In the genomic region with DNA sequence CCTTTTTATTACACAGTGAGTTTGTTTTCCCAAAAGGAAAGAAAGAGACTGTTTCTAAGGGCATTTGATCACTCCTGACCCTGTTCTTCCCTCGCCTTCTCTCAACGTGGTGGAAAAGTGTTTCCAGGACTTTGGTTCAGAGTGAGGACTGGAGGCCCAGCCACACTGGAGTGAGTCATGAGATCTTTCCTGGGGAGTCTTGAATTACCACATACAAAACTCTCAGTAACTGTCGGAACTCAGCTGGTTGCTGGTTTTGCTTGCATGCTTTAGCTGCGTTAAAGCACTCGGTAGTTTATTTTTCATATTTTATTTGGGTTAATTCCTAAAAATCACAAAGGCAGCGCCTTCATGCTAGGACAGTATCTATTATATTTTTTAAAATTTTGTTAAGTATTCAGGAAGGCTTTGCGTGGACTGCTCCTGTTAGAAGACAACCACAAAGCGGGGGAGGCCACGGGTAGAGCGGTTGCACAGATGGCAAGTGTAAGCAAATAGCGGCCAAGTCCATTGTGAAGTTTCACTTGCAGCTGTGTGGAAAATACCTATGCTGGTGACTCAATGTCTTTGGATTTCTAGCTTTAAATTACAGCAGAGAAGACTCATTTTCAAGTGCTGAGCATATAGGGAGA, we compare ENCODE assay signal across 8 cellular contexts.
A peak's percentile ranks its signal among the peaks of the same experiment; 100 is the strongest.
DNase-seq lines count a peak whose midpoint lies in the region; ATAC-seq and TF ChIP-seq lines count a peak whose summit lies in the region.

No MANE protein-coding gene starts in this region.

- H3K4me1 ChIP-seq in OCI-LY1 (ENCODE audit: insufficient read depth, low read length, severe bottlenecking) (peaks cover 66% of the 10 kb centered on the region), gastrocnemius medialis (peaks cover 31 to 33% of the 10 kb centered on the region in 2 donors)

- peak; percentile 79 for DNase-seq in GM03348 (ENCODE audit: low spot score)
- DNase-seq in fibroblast of pulmonary artery (ENCODE audit: low read depth): peak; percentile 91
- peak; percentile 30 to 31 for DNase-seq in gastrocnemius medialis
- DNase-seq in NCI-H2081 treated with DMSO at 0.1 percent for 48 hours (lab: John Stamatoyannopoulos, UW): no peak
- DNase-seq in RWPE1 (ENCODE audit: low spot score): no peak
- no peak for DNase-seq in activated CD4-positive, alpha-beta T cell treated with anti-CD3 and anti-CD28 coated beads for 4 hours

- no peak for TF ChIP-seq POLR2A in gastrocnemius medialis (IDR thresholded peaks at IDR 0.05)

- intact Hi-C loops in gastrocnemius medialis (cut with DNase I; ENCODE audit: low total_unique reads): loop anchor here (5.0 to 10.0 kb wide), 3 partner anchors 75 to 577 kb away; no protein-coding TSS in a partner anchor

- ATAC-seq in gastrocnemius medialis (peak; percentile 76 to 78), GM18517 (IDR thresholded peaks at IDR 0.05; ENCODE audit: unreplicated experiment) (no peak)

- H3K9ac ChIP-seq in OCI-LY1 (ENCODE audit: low read length): peak overlapping the region; percentile 50

- H3K4me3 ChIP-seq in OCI-LY1 (ENCODE audit: low read depth, low read length, poor library complexity, severe bottlenecking) (peak overlapping the region; percentile 24), fibroblast of pulmonary artery (replicated peaks; ENCODE audit: low read depth, low read length) (peak overlapping the region; percentile 27), gastrocnemius medialis (peak overlapping the region; percentile 26 to 40 (median 36))

- H3K27ac ChIP-seq in OCI-LY1 (ENCODE audit: low read depth, low read length, poor library complexity, severe bottlenecking): peak overlapping the region; percentile 91
- peak overlapping the region; percentile 70 to 78 (median 72) for H3K27ac ChIP-seq in gastrocnemius medialis
- no peak overlapping the region for H3K27ac ChIP-seq in RWPE1

- H3K27me3 ChIP-seq in OCI-LY1 (ENCODE audit: insufficient read depth, low read length) (no peaks in the 10 kb centered on the region), gastrocnemius medialis (no peaks in the 10 kb centered on the region)

- H2AFZ ChIP-seq in OCI-LY1 (ENCODE audit: low read length): no peak overlapping the region

- H3K36me3 ChIP-seq in OCI-LY1 (ENCODE audit: insufficient read depth, low read length) (no peaks in the 10 kb centered on the region), gastrocnemius medialis (no peaks in the 10 kb centered on the region)

- no peaks in the 10 kb centered on the region for H3F3A ChIP-seq in OCI-LY1 (ENCODE audit: insufficient read depth, low read length)

- H3K9me3 ChIP-seq in OCI-LY1 (ENCODE audit: low read length) (no peaks in the 10 kb centered on the region), gastrocnemius medialis (no peaks in the 10 kb centered on the region)

- no peaks in the 10 kb centered on the region for H3K9me2 ChIP-seq in OCI-LY1 (ENCODE audit: low read depth, low read length)

- TF ChIP-seq CTCF in OCI-LY1 (IDR thresholded peaks at IDR 0.05; ENCODE audit: low read length) (no peak), fibroblast of pulmonary artery (IDR thresholded peaks at IDR 0.05; ENCODE audit: low read length, missing control alignments) (no peak), gastrocnemius medialis (IDR thresholded peaks at IDR 0.05 in 4 of 5, conservative IDR thresholded peaks at IDR 0.05 in 1 of 5) (no peak), RWPE1 (conservative IDR thresholded peaks at IDR 0.05; ENCODE audit: low read depth) (no peak)

- H4K20me1 ChIP-seq in OCI-LY1 (ENCODE audit: insufficient read depth, low read length): no peaks in the 10 kb centered on the region

- peak overlapping the region; percentile 54 for H3K4me2 ChIP-seq in OCI-LY1 (ENCODE audit: low read length)

- H3K79me2 ChIP-seq in OCI-LY1 (ENCODE audit: insufficient read depth, low read length): no peaks in the 10 kb centered on the region

- POLR2A ChIA-PET in RWPE1 (lab: Yijun Ruan, JAX; ENCODE audit: low non-redundant PET): no interaction called here

- CTCF ChIA-PET in RWPE1 (lab: Yijun Ruan, JAX): interaction anchor here (0.6 to 1.0 kb wide), 2 partner anchors 8 to 366 kb away, joined by 3 read pairs; no protein-coding TSS in a partner anchor

- in situ Hi-C loops in gastrocnemius medialis (cut with MboI; ENCODE audit: low sequenced_read_pairs in 4 of 4): loop anchor here in 1 of 4 donors (10.0 kb wide), 1 partner anchor 57 kb away; no protein-coding TSS in a partner anchor

Comparison
In these comparisons a context has a peak if more than half of its experiments do, and no peak if none do; other contexts are left out.
1. DNase-seq: peak in GM03348 (single experiment), fibroblast of pulmonary artery (single experiment) and gastrocnemius medialis (2 of 2); none in NCI-H2081 treated with DMSO at 0.1 percent for 48 hours (single experiment), RWPE1 (single experiment) and activated CD4-positive, alpha-beta T cell treated with anti-CD3 and anti-CD28 coated beads for 4 hours (0 of 2).
2. Peak in every context shown above with its lines, with median percentiles within 50 percentile points of each other: H3K4me3 ChIP-seq.